Comparison of ENCODE assay signal across 31 cellular contexts in genomic region chr1:147904726-147905125, GRCh38. TPM values are rescaled to one million over a fixed set of nuclear protein-coding genes. Genes with fewer than 3 reads are reported as not detected.
"Had no signal": no experiment of that assay in that cellular context is flagged by ENCODE, and none has a peak within 500 bp of the region (broad histone marks: within the 10 kb centered on the region; RNA-seq: fewer than 3 reads in every experiment).

No MANE protein-coding gene starts in this region.

- DNase-seq: activated B cell treated with CpG ODN at 0.5 μM for 24 hours; activated CD4-positive, alpha-beta memory T cell treated with anti-CD3 and anti-CD28 coated beads for 36 hours; activated gamma-delta T cell; activated naive CD4-positive, alpha-beta T cell treated with anti-CD3 and anti-CD28 coated beads, Interleukin-2, amount 10 ng/mL, durations not matched to agents 7 days and 5 days; activated naive CD8-positive, alpha-beta T cell treated with anti-CD3 and anti-CD28 coated beads, Interleukin-2, amount 10 ng/mL, durations not matched to agents 7 days and 5 days; activated T-cell treated with anti-CD3 and anti-CD28 coated beads for 4 hours; cortex of kidney; effector memory CD8-positive, alpha-beta T cell; erythroblast; gastrocnemius medialis; glutamatergic neuron; left lung; lower lobe of right lung; mesenchymal stem cell; naive thymus-derived CD8-positive, alpha-beta T cell; nucleus accumbens; psoas muscle; sigmoid colon; small intestine; stimulated activated CD4-positive, alpha-beta T cell treated with anti-CD3 and anti-CD28 coated beads, Interleukin-4, amount 100 ng/mL, for 24 hours; tibial artery had no signal

- H3K4me1 Mint-ChIP-seq: activated B cell treated with CpG ODN at 0.5 μM for 24 hours; brain; naive thymus-derived CD8-positive, alpha-beta T cell; stimulated activated memory B cell treated with anti-CD40 and anti-IgM and Interleukin-4, amounts not matched to agents 10 μg/mL and 1 μg/mL and 100 μg/mL, for 72 hours had no signal

- H3K36me3 Mint-ChIP-seq: activated CD4-positive, alpha-beta memory T cell treated with anti-CD3 and anti-CD28 coated beads for 36 hours; activated naive CD4-positive, alpha-beta T cell treated with anti-CD3 and anti-CD28 coated beads, Interleukin-2, amount 10 ng/mL, durations not matched to agents 7 days and 5 days; brain; naive thymus-derived CD8-positive, alpha-beta T cell; stimulated activated memory B cell treated with anti-CD40 and anti-IgM and Interleukin-4, amounts not matched to agents 10 μg/mL and 1 μg/mL and 100 μg/mL, for 72 hours had no signal

- ATAC-seq: effector memory CD8-positive, alpha-beta T cell; gastrocnemius medialis; left lung; lower lobe of right lung; naive thymus-derived CD8-positive, alpha-beta T cell; psoas muscle; stimulated activated memory B cell treated with anti-CD40 and anti-IgM and Interleukin-4, amounts not matched to agents 10 μg/mL and 1 μg/mL and 100 μg/mL, for 72 hours had no signal

- H3K4me3 Mint-ChIP-seq: activated B cell treated with CpG ODN at 0.5 μM for 24 hours; activated CD4-positive, alpha-beta memory T cell treated with anti-CD3 and anti-CD28 coated beads for 36 hours; activated naive CD4-positive, alpha-beta T cell treated with anti-CD3 and anti-CD28 coated beads, Interleukin-2, amount 10 ng/mL, durations not matched to agents 7 days and 5 days; activated naive CD8-positive, alpha-beta T cell treated with anti-CD3 and anti-CD28 coated beads, Interleukin-2, amount 10 ng/mL, durations not matched to agents 7 days and 5 days; activated T-helper 1 cell treated with anti-CD3 and anti-CD28 coated beads, Interleukin-12 subunit alpha, Interleukin-12 subunit beta, Interleukin-2, Interleukin-4 antibody, amounts not matched to agents 30 ng/mL and 10 ng/mL and 1 ng/mL, durations not matched to agents 14 hours and 24 hours and 36 hours; brain; effector memory CD8-positive, alpha-beta T cell; naive thymus-derived CD8-positive, alpha-beta T cell; neural crest cell; stimulated activated memory B cell treated with anti-CD40 and anti-IgM and Interleukin-4, amounts not matched to agents 10 μg/mL and 1 μg/mL and 100 μg/mL, for 72 hours; T-helper 2 cell treated with Interferon-gamma antibody and Interleukin-4, amounts not matched to agents 5 μg/mL and 100 μg/mL, for 36 hours had no signal

- H3K9me3 Mint-ChIP-seq: activated B cell treated with CpG ODN at 0.5 μM for 24 hours; activated CD4-positive, alpha-beta memory T cell treated with anti-CD3 and anti-CD28 coated beads for 36 hours; activated naive CD4-positive, alpha-beta T cell treated with anti-CD3 and anti-CD28 coated beads, Interleukin-2, amount 10 ng/mL, durations not matched to agents 7 days and 5 days; activated naive CD8-positive, alpha-beta T cell treated with anti-CD3 and anti-CD28 coated beads, Interleukin-2, amount 10 ng/mL, durations not matched to agents 7 days and 5 days; activated T-helper 1 cell treated with anti-CD3 and anti-CD28 coated beads, Interleukin-12 subunit alpha, Interleukin-12 subunit beta, Interleukin-2, Interleukin-4 antibody, amounts not matched to agents 30 ng/mL and 10 ng/mL and 1 ng/mL, durations not matched to agents 14 hours and 24 hours and 36 hours; effector memory CD8-positive, alpha-beta T cell; naive thymus-derived CD8-positive, alpha-beta T cell; neural crest cell; stimulated activated memory B cell treated with anti-CD40 and anti-IgM and Interleukin-4, amounts not matched to agents 10 μg/mL and 1 μg/mL and 100 μg/mL, for 72 hours; T-helper 2 cell treated with Interferon-gamma antibody and Interleukin-4, amounts not matched to agents 5 μg/mL and 100 μg/mL, for 36 hours had no signal

- H3K27ac Mint-ChIP-seq: activated B cell treated with CpG ODN at 0.5 μM for 24 hours; activated CD4-positive, alpha-beta memory T cell treated with anti-CD3 and anti-CD28 coated beads for 36 hours; activated naive CD4-positive, alpha-beta T cell treated with anti-CD3 and anti-CD28 coated beads, Interleukin-2, amount 10 ng/mL, durations not matched to agents 7 days and 5 days; activated naive CD8-positive, alpha-beta T cell treated with anti-CD3 and anti-CD28 coated beads, Interleukin-2, amount 10 ng/mL, durations not matched to agents 7 days and 5 days; activated T-helper 1 cell treated with anti-CD3 and anti-CD28 coated beads, Interleukin-12 subunit alpha, Interleukin-12 subunit beta, Interleukin-2, Interleukin-4 antibody, amounts not matched to agents 30 ng/mL and 10 ng/mL and 1 ng/mL, durations not matched to agents 14 hours and 24 hours and 36 hours; brain; effector memory CD8-positive, alpha-beta T cell; naive thymus-derived CD8-positive, alpha-beta T cell; stimulated activated memory B cell treated with anti-CD40 and anti-IgM and Interleukin-4, amounts not matched to agents 10 μg/mL and 1 μg/mL and 100 μg/mL, for 72 hours; T-helper 2 cell treated with Interferon-gamma antibody and Interleukin-4, amounts not matched to agents 5 μg/mL and 100 μg/mL, for 36 hours had no signal

- H3K27me3 Mint-ChIP-seq: activated CD4-positive, alpha-beta memory T cell treated with anti-CD3 and anti-CD28 coated beads for 36 hours; brain had no signal

RNA-seq across cellular contexts. Expression of gene GJA8, which starts 2.1 kb away (rescaled TPM):
- total RNA-seq: activated B cell treated with CpG ODN at 0.5 μM for 24 hours; activated CD4-positive, alpha-beta memory T cell treated with anti-CD3 and anti-CD28 coated beads for 36 hours; activated naive CD8-positive, alpha-beta T cell treated with anti-CD3 and anti-CD28 coated beads, Interleukin-2, amount 10 ng/mL, durations not matched to agents 7 days and 5 days; activated T-helper 1 cell treated with anti-CD3 and anti-CD28 coated beads, Interleukin-12 subunit alpha, Interleukin-12 subunit beta, Interleukin-2, Interleukin-4 antibody, amounts not matched to agents 30 ng/mL and 10 ng/mL and 1 ng/mL, durations not matched to agents 14 hours and 24 hours and 36 hours; ascending aorta; cardiac muscle cell; chondrocyte; gastrocnemius medialis; left lung; lower lobe of right lung; naive thymus-derived CD8-positive, alpha-beta T cell; neural crest cell; psoas muscle; sigmoid colon; suprapubic skin; ureter had no signal
